In the genomic region with DNA sequence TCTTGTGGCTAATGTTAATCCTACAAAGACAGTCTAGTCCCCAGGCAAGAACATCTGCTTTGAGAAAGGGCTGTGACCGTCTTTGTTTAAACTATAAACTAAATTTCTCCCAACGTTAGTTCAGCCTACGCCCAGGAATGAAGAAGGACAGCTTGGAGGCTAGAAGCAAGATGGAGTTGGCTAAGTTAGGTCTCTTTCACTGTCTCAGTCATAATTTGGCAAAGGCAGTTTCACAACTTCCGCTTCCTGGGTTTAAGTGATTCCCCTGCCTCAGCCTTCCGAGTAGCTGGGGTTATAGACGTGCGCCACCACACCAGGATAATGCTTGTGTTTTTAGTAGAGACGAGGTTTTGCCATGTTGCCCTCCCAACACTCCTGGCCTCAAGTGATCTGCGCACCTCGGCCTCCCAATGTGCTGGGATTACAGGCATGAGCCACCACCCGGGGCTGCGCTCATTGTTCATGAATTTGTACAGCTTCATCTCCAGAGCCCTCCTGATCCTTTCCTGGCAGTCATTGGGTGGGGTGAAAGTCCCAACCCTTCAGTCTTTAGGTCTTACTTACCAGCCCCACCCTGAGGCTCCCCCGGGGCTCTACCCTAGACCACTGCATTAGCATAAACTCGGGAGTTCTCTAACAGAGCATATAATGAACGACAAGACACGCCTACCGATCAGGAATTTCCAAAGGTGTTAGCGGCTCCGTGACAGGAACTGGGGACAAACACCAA, we compare ENCODE assay signal across 1 cellular context.
TF ChIP-seq lines count a peak whose summit lies in the region.

No MANE protein-coding gene starts in this region.

TF ChIP-seq in K562, 482 proteins besides CTCF, POLR2A, EP300 and RAD21:
- TF ChIP-seq POLR2AphosphoS5 (IDR thresholded peaks at IDR 0.05; ENCODE audit: control insufficient read depth, insufficient read depth, low read depth, low read length): no peak
- TF ChIP-seq SETDB1 (IDR thresholded peaks at IDR 0.05; ENCODE audit: low read length): no peak
- TF ChIP-seq, protein P1, sequence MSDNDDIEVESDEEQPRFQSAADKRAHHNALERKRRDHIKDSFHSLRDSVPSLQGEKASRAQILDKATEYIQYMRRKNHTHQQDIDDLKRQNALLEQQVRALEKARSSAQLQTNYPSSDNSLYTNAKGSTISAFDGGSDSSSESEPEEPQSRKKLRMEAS (CRISPR knock-in tag; IDR thresholded peaks at IDR 0.05): 0 out of 2 replicates have a peak, but pooled peaks have one; percentile 16
- no peak for TF ChIP-seq SRF (CRISPR knock-in tag; IDR thresholded peaks at IDR 0.05)
- TF ChIP-seq, protein P2, sequence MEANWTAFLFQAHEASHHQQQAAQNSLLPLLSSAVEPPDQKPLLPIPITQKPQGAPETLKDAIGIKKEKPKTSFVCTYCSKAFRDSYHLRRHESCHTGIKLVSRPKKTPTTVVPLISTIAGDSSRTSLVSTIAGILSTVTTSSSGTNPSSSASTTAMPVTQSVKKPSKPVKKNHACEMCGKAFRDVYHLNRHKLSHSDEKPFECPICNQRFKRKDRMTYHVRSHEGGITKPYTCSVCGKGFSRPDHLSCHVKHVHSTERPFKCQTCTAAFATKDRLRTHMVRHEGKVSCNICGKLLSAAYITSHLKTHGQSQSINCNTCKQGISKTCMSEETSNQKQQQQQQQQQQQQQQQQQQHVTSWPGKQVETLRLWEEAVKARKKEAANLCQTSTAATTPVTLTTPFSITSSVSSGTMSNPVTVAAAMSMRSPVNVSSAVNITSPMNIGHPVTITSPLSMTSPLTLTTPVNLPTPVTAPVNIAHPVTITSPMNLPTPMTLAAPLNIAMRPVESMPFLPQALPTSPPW (CRISPR knock-in tag; IDR thresholded peaks at IDR 0.05): no peak
- no peak for TF ChIP-seq ZNF134 (CRISPR knock-in tag; conservative IDR thresholded peaks at IDR 0.05)
- TF ChIP-seq ZNF699 (CRISPR knock-in tag; IDR thresholded peaks at IDR 0.05; ENCODE audit: insufficient replicate concordance): no peak
- no peak for TF ChIP-seq SMAD1 (IDR thresholded peaks at IDR 0.05; ENCODE audit: low read depth, low read length, partially characterized antibody)
- TF ChIP-seq SNRNP70 (optimal IDR thresholded peaks at IDR 0.05; ENCODE audit: low read depth, low read length): peak; percentile 11
- TF ChIP-seq OTX1 (CRISPR knock-in tag; IDR thresholded peaks at IDR 0.05): no peak
- no peak for TF ChIP-seq TCF7L2 (IDR thresholded peaks at IDR 0.05; ENCODE audit: low read depth, low read length)
- TF ChIP-seq GABPA (tag; conservative IDR thresholded peaks at IDR 0.05; ENCODE audit: low read depth): no peak
- TF ChIP-seq KLF13 (tag; IDR thresholded peaks at IDR 0.05; ENCODE audit: borderline replicate concordance, low read depth): no peak
- no peak for TF ChIP-seq NUFIP1 (IDR thresholded peaks at IDR 0.05; ENCODE audit: partially characterized antibody)
